Comparison of ENCODE assay signal across 2 cellular contexts in the genomic region with DNA sequence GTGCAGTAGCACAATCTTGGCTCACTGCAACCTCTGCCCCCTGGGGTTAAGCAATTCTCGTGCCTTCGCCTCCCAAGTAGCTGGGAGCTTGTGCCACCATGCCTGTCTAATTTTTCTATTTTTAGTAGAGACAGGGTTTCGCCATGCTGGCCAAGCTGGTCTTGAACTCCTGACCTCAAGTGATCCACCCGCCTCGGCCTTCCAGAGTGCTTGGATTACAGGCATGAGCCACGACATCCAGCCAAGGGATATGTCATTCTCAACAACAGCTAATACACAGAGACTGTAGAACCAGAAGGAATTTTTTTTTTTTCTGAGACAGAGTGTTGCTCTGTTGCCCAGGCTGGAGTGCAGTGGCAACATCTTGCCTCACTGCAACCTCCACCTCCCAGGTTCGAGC. TPM values are rescaled to one million over a fixed set of nuclear protein-coding genes. Genes with fewer than 3 reads are reported as not detected.
"Had no signal": no experiment of that assay in that cellular context is flagged by ENCODE, and none has a peak within 500 bp of the region (broad histone marks: within the 10 kb centered on the region; RNA-seq: fewer than 3 reads in every experiment).

No MANE protein-coding gene starts in this region.

RNA-seq across cellular contexts. Expression of a gene that starts 3.7 kb away (rescaled TPM):
- total RNA-seq: G401, GM12878 had no signal
